ENCODE assay signal across 8 cellular contexts in the genomic region with DNA sequence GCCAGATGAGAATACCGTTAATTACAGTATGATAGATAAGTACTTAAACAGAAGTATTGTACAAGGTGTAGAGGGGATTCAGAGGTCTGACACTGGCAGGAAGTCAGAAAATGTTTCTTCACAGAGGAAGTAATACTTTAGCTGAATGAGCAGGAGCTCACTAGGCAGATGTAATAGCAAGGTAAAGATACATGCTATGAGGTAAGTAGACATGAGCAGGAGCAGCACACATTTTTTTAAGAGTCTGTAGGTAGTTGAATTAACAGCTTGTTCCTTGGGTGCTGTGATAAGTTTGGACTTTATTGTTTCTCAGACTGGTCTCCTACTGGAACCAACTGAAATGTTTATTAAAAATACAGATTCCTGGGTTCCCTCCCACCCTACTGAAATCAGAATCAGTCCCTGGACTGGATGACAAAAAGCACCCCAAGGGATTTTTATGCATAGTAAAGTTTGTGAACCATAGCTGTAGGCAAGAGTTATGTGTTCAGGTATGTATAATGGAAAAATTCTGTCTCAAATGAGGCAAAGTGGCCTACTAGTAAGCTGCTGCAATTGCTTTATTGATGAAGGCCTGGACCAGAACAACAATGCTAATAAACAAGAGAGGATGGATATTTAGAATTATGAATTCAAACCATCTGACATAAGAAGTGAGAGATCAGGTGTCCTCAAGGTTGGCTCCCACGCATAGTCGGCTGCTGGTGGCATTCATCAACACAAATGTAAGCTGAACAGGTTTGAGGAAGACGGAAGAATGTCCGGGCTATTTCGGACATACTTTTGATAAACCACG. TPM values are rescaled to one million over a fixed set of nuclear protein-coding genes. Genes with fewer than 3 reads are reported as not detected.
A peak's percentile ranks its signal among the peaks of the same experiment; 100 is the strongest.
DNase-seq lines count a peak whose midpoint lies in the region; ATAC-seq, FAIRE-seq and TF ChIP-seq lines count a peak whose summit lies in the region.

No MANE protein-coding gene starts in this region.

- ATAC-seq in GM12878 (no peak), memory B cell (ENCODE audit: low read depth) (peak; percentile 37)

- peak overlapping the region; percentile 58 for H3K4me2 ChIP-seq in DOHH2 (ENCODE audit: low read length)
- peak overlapping the region; percentile 60 for H3K4me2 ChIP-seq in MM.1S (ENCODE audit: low read depth, low read length)
- peak overlapping the region; percentile 96 for H3K4me2 ChIP-seq in GM12878 (ENCODE audit: control insufficient read depth, insufficient read depth)

- peak overlapping the region; percentile 97 for H3K4me3 Mint-ChIP-seq in memory B cell

- POLR2A ChIA-PET in GM12878 (lab: Charles Lee) = interaction anchor here (0.6 to 5.8 kb wide), 23 partner anchors 8 to 1280 kb away, joined by 3 to 68 read pairs (median 3); a partner anchor contains a TSS

- H4K20me1 ChIP-seq in DOHH2 (ENCODE audit: control insufficient read depth, insufficient read depth, low read depth, low read length) (no peaks in the 10 kb centered on the region), MM.1S (ENCODE audit: insufficient read depth, low read length) (no peaks in the 10 kb centered on the region), GM12878 (ENCODE audit: control insufficient read depth, insufficient read depth) (no peaks in the 10 kb centered on the region)

- intact Hi-C loops in GM12878 (cut with micrococcal nuclease; ENCODE audit: unreplicated experiment) = loop anchor here (2.0 to 10.0 kb wide), 2 partner anchors 45 to 149 kb away; a partner anchor contains a TSS

- BruUV-seq in GM12878 (replicated peaks; lab: Mats Ljungman, UMichigan) = no TSS peak

- H2AFZ ChIP-seq in MM.1S (ENCODE audit: low read length) (peak overlapping the region; percentile 55), GM12878 (ENCODE audit: control insufficient read depth, low read depth, low read length) (peak overlapping the region; percentile 91)

- FAIRE-seq in GM12878 (lab: Jason Lieb, UNC) = peak; percentile 52

- TF ChIP-seq POLR2A in GM12878 (IDR thresholded peaks at IDR 0.05; ENCODE audit: low read depth, low read length) = no peak
- TF ChIP-seq POLR2A in tibial nerve (IDR thresholded peaks at IDR 0.05) = no peak

- H3K9ac ChIP-seq in MM.1S (ENCODE audit: low read length) (peak overlapping the region; percentile 68), GM12878 (ENCODE audit: control insufficient read depth, insufficient read depth, low read length) (peak overlapping the region; percentile 85)

- H3K27ac ChIP-seq in DOHH2 (ENCODE audit: low read depth, low read length) = peak overlapping the region; percentile 67
- H3K27ac ChIP-seq in MM.1S (ENCODE audit: low read length) = peak overlapping the region; percentile 72; the same call in 1 of the 2 replicates
- peak overlapping the region; percentile 88 for H3K27ac ChIP-seq in GM12878 (ENCODE audit: control insufficient read depth, insufficient read depth)
- peak overlapping the region; percentile 91 to 93 (median 92) for H3K27ac ChIP-seq in tibial nerve

- H3K9me2 ChIP-seq in DOHH2 (replicated peaks; ENCODE audit: control insufficient read depth, low read length) (no peaks in the 10 kb centered on the region), MM.1S (replicated peaks; ENCODE audit: insufficient read depth, low read length) (no peaks in the 10 kb centered on the region)

- H3K79me2 ChIP-seq in DOHH2 (ENCODE audit: control insufficient read depth, low read length) (peaks cover 64% of the 10 kb centered on the region), MM.1S (ENCODE audit: low read length) (peaks cover 15% of the 10 kb centered on the region), GM12878 (ENCODE audit: control insufficient read depth, insufficient read depth, low read length) (peaks cover 38% of the 10 kb centered on the region)

- H3K36me3 ChIP-seq in DOHH2 (ENCODE audit: control insufficient read depth, low read length) = peaks cover 72% of the 10 kb centered on the region
- H3K36me3 ChIP-seq in MM.1S (replicated peaks; ENCODE audit: insufficient read depth, low read length) = no peaks in the 10 kb centered on the region
- peaks cover 1 to 13% of the 10 kb centered on the region in 2 experiments; a peak in 2 of 4 replicates for H3K36me3 ChIP-seq in GM12878 (ENCODE audit: control insufficient read depth in 2 of 2, insufficient read depth in 2 of 2, low read length in 1 of 2)
- peaks cover 0 to 52% (median 0%) of the 10 kb centered on the region in 3 donors for H3K36me3 ChIP-seq in tibial nerve

- DNase-seq in MM.1S = no peak
- DNase-seq in GM12878 (ENCODE audit: low read depth, low spot score) = peak; percentile 31
- DNase-seq in memory B cell (ENCODE audit: low spot score in 2 of 2) = peak; percentile 14 to 34
- DNase-seq in tibial nerve (ENCODE audit: low spot score in 2 of 2) = no peak
- DNase-seq in RPMI8226 = no peak
- DNase-seq in DMS79 (lab: John Stamatoyannopoulos, UW) = no peak
- no peak for DNase-seq in UCSD-AML1 (lab: John Stamatoyannopoulos, UW; ENCODE audit: unreplicated experiment)

- H3K4me3 ChIP-seq in DOHH2 (ENCODE audit: low read length) (peak overlapping the region; percentile 82), MM.1S (ENCODE audit: low read length) (peak overlapping the region; percentile 75), GM12878 (peak overlapping the region; percentile 88), tibial nerve (peak overlapping the region; percentile 77 to 81 (median 78))

- H3K4me1 ChIP-seq in DOHH2 (ENCODE audit: control insufficient read depth, low read length) = peaks cover 26% of the 10 kb centered on the region
- H3K4me1 ChIP-seq in MM.1S (ENCODE audit: low read length) = 0 out of 2 replicates have a peak, but pooled peaks cover 5% of the 10 kb centered on the region
- H3K4me1 ChIP-seq in GM12878 (ENCODE audit: control insufficient read depth, insufficient read depth, low read length) = peaks cover 3% of the 10 kb centered on the region
- H3K4me1 ChIP-seq in tibial nerve = peaks cover 0 to 35% (median 16%) of the 10 kb centered on the region in 4 donors

- H3K9me3 Mint-ChIP-seq in memory B cell = no peaks in the 10 kb centered on the region

- SMC1A ChIA-PET in GM12878 (lab: Charles Lee; ENCODE audit: uncharacterized antibody, unreplicated experiment) = interaction anchor here (0.6 to 7.9 kb wide), 34 partner anchors 8 to 772 kb away, joined by 3 to 205 read pairs (median 5); a partner anchor contains a TSS

- RAD21 ChIA-PET in GM12878 (lab: Charles Lee; ENCODE audit: unreplicated experiment) = interaction anchor here (0.8 to 4.0 kb wide), 20 partner anchors 14 to 1188 kb away, joined by 3 to 110 read pairs (median 5); a partner anchor contains a TSS

- H3F3A ChIP-seq in DOHH2 (ENCODE audit: control insufficient read depth, insufficient read depth) = no peaks in the 10 kb centered on the region
- no peaks in the 10 kb centered on the region for H3F3A ChIP-seq in MM.1S (ENCODE audit: insufficient read depth, low read length)

- TF ChIP-seq EP300 in GM12878 (IDR thresholded peaks at IDR 0.05; ENCODE audit: borderline replicate concordance in 1 of 2, control insufficient read depth in 1 of 2, low read depth in 2 of 2, low read length in 2 of 2) = no peak
- no peak for TF ChIP-seq EP300 in tibial nerve (IDR thresholded peaks at IDR 0.05)

- peak overlapping the region; percentile 98 for H3K27ac Mint-ChIP-seq in memory B cell

- CTCF ChIA-PET in GM12878 (lab: Yijun Ruan, JAX) = interaction anchor here (0.6 to 7.7 kb wide), 20 partner anchors 11 to 92 kb away, joined by 3 to 79 read pairs (median 5); a partner anchor contains a TSS

- TF ChIP-seq CTCF in DOHH2 (IDR thresholded peaks at IDR 0.05; ENCODE audit: low read depth, low read length, poor library complexity, severe bottlenecking) (no peak), MM.1S (IDR thresholded peaks at IDR 0.05; ENCODE audit: low read length) (no peak), GM12878 (IDR thresholded peaks at IDR 0.05 in 2 of 3, conservative IDR thresholded peaks at IDR 0.05 in 1 of 3; ENCODE audit: control insufficient read depth in 2 of 3, extremely low read depth in 1 of 3, insufficient read depth in 1 of 3, low read depth in 3 of 3, low read length in 3 of 3) (no peak), tibial nerve (IDR thresholded peaks at IDR 0.05) (no peak)

- no peaks in the 10 kb centered on the region for H3K27me3 ChIP-seq in DOHH2 (ENCODE audit: control insufficient read depth, low read length)
- no peaks in the 10 kb centered on the region for H3K27me3 ChIP-seq in MM.1S (replicated peaks; ENCODE audit: insufficient read depth, low read length)
- H3K27me3 ChIP-seq in GM12878 (replicated peaks in 1 of 2; ENCODE audit: control insufficient read depth in 2 of 2, insufficient read depth in 2 of 2, low read length in 1 of 2) = no peaks in the 10 kb centered on the region
- no peaks in the 10 kb centered on the region for H3K27me3 ChIP-seq in tibial nerve

- peaks cover 28% of the 10 kb centered on the region for H3K4me1 Mint-ChIP-seq in memory B cell

- in situ Hi-C loops in GM12878 (cut with MboI) = loop anchor here (5.0 kb wide), 1 partner anchor 66 kb away; no protein-coding TSS in a partner anchor

- no peak for TF ChIP-seq RAD21 in GM12878 (IDR thresholded peaks at IDR 0.05; ENCODE audit: insufficient read depth, low read depth, low read length)

- H3K9me3 ChIP-seq in DOHH2 (ENCODE audit: control insufficient read depth, insufficient read depth, low read length) (no peaks in the 10 kb centered on the region), MM.1S (replicated peaks; ENCODE audit: insufficient read depth, low read length) (no peaks in the 10 kb centered on the region), GM12878 (replicated peaks; ENCODE audit: control insufficient read depth, insufficient read depth, low read length) (no peaks in the 10 kb centered on the region), tibial nerve (no peaks in the 10 kb centered on the region)

- 2% methylated on average over 7 of the region's 7 CpGs for WGBS in GM12878 (ENCODE audit: insufficient coverage, insufficient replicate concordance, low lambda C conversion rate, missing lambda C conversion rate)
- 25 to 26% methylated on average over 7 of the region's 7 CpGs for WGBS in tibial nerve, 2 donors

- H3K36me3 Mint-ChIP-seq in memory B cell = peaks cover 18% of the 10 kb centered on the region

- no peaks in the 10 kb centered on the region for H3K27me3 Mint-ChIP-seq in memory B cell

RNA-seq across cellular contexts. Expression of a gene that starts 0.9 kb away (rescaled TPM):
- 148 and 154 TPM in 2 replicates for total RNA-seq in GM12878 (2013; cell fraction: nucleolus; rRNA removed)
- 33.5 and 37.3 TPM in 2 replicates for total RNA-seq in GM12878 (2014; rRNA removed)
- 29.3 and 29.7 TPM in 2 replicates for total RNA-seq in GM12878 (2014; rRNA removed; fragmentation: Illumina TruSeq; extraction: Trizol)
- total RNA-seq in GM12878 (2021) = 23.8 and 30.7 TPM in 2 replicates
- 22.7 TPM for polyA plus RNA-seq in GM12878 (2011; ENCODE audit: low read depth)
- polyA plus RNA-seq in GM12878 (2011; rRNA removed) = 61.0 and 77.0 TPM in 2 replicates
- polyA plus RNA-seq in GM12878 (2011; cell fraction: cytosol; rRNA removed) = 39.0 and 42.6 TPM in 2 replicates
- 122 and 127 TPM in 2 replicates for polyA plus RNA-seq in GM12878 (2011; cell fraction: nucleus; rRNA removed)
- 23.5 and 25.9 TPM in 2 replicates for polyA plus RNA-seq in GM12878 (2012)
- 36.7 and 44.0 TPM in 2 replicates for polyA plus RNA-seq in GM12878 (2014; fragmentation: Illumina TruSeq; extraction: Trizol)
- polyA plus RNA-seq in GM12878 (2014; fragmentation: Nextera tagmentation; extraction: Ambion mirVana) = 10 to 100 TPM; 27.2 to 29.0 TPM
- 31.2 and 40.7 TPM in 2 replicates for polyA plus RNA-seq in GM12878 (2014; rRNA removed)
- 10 to 100 TPM; 32.6 to 38.1 TPM for polyA plus RNA-seq in GM12878 (2016; fragmentation: Nextera tagmentation; extraction: Ambion mirVana)
- polyA minus RNA-seq in GM12878 (2011; rRNA and poly(A)+ RNA removed) = 40.2 and 49.7 TPM in 2 replicates
- 14.0 and 22.0 TPM in 2 replicates for polyA minus RNA-seq in GM12878 (2011; cell fraction: cytosol; rRNA and poly(A)+ RNA removed)
- polyA minus RNA-seq in GM12878 (2011; cell fraction: nucleus; rRNA and poly(A)+ RNA removed) = 26.4 and 37.2 TPM in 2 replicates
- total RNA-seq in tibial nerve = 10 to 100 TPM; 22.1 to 39.9 (median 34.5) TPM

RNA-seq across cellular contexts. Expression of a gene that starts 1.4 kb away (rescaled TPM):
- total RNA-seq in GM12878 (2013; cell fraction: nucleolus; rRNA removed) = 4.6 and 5.2 TPM in 2 replicates
- total RNA-seq in GM12878 (2014; rRNA removed) (13.5 and 13.8 TPM in 2 replicates), GM12878 (2014; rRNA removed; fragmentation: Illumina TruSeq; extraction: Trizol) (11.9 and 12.8 TPM in 2 replicates), GM12878 (2021) (13.6 and 14.3 TPM in 2 replicates), tibial nerve (1 to 10 TPM; 3.5 to 7.2 (median 4.3) TPM)
- polyA plus RNA-seq in GM12878 (2011; ENCODE audit: low read depth) = 4.5 TPM
- polyA plus RNA-seq in GM12878 (2011; rRNA removed) (5.5 and 7.4 TPM in 2 replicates), GM12878 (2014; fragmentation: Illumina TruSeq; extraction: Trizol) (13.3 and 15.6 TPM in 2 replicates), GM12878 (2014; fragmentation: Nextera tagmentation; extraction: Ambion mirVana) (1 to 10 TPM; 5.4 to 7.4 TPM), GM12878 (2014; rRNA removed) (10.3 and 13.0 TPM in 2 replicates), GM12878 (2016; fragmentation: Nextera tagmentation; extraction: Ambion mirVana) (10 to 100 TPM; 16.5 to 18.3 TPM)
- 9.8 and 10.6 TPM in 2 replicates for polyA plus RNA-seq in GM12878 (2011; cell fraction: cytosol; rRNA removed)
- 4.3 and 6.0 TPM in 2 replicates for polyA plus RNA-seq in GM12878 (2011; cell fraction: nucleus; rRNA removed)
- polyA plus RNA-seq in GM12878 (2012) = 6.1 and 6.2 TPM in 2 replicates
- polyA minus RNA-seq in GM12878 (2011; rRNA and poly(A)+ RNA removed) = 6.8 and 10.5 TPM in 2 replicates
- polyA minus RNA-seq in GM12878 (2011; cell fraction: cytosol; rRNA and poly(A)+ RNA removed) = 5.6 and 7.2 TPM in 2 replicates
- polyA minus RNA-seq in GM12878 (2011; cell fraction: nucleus; rRNA and poly(A)+ RNA removed) = 2.3 and 5.5 TPM in 2 replicates

RNA-seq across cellular contexts. Expression of a gene that starts 16.3 kb away (rescaled TPM):
- 6.2 and 13.1 TPM in 2 replicates for total RNA-seq in GM12878 (2013; cell fraction: nucleolus; rRNA removed)
- total RNA-seq in GM12878 (2014; rRNA removed) (0.76 and 1.2 TPM in 2 replicates), GM12878 (2014; rRNA removed; fragmentation: Illumina TruSeq; extraction: Trizol) (0.67 and 1.1 TPM in 2 replicates), GM12878 (2021) (0.43 and 0.87 TPM in 2 replicates), tibial nerve (under 1 TPM; 0.22 to 0.63 (median 0.35) TPM)
- 0.30 TPM for polyA plus RNA-seq in GM12878 (2011; ENCODE audit: low read depth)
- polyA plus RNA-seq in GM12878 (2011; rRNA removed) (1.1 and 1.4 TPM in 2 replicates), GM12878 (2014; fragmentation: Illumina TruSeq; extraction: Trizol) (0.51 and 0.62 TPM in 2 replicates), GM12878 (2014; fragmentation: Nextera tagmentation; extraction: Ambion mirVana) (under 1 TPM; 0.42 to 0.56 TPM), GM12878 (2014; rRNA removed) (0.61 and 0.74 TPM in 2 replicates), GM12878 (2016; fragmentation: Nextera tagmentation; extraction: Ambion mirVana) (under 1 TPM; 0.48 to 0.57 TPM)
- polyA plus RNA-seq in GM12878 (2011; cell fraction: cytosol; rRNA removed) = 0.24 and 0.28 TPM in 2 replicates
- polyA plus RNA-seq in GM12878 (2011; cell fraction: nucleus; rRNA removed) = 1.6 and 2.0 TPM in 2 replicates
- 0.18 and 0.46 TPM in 2 replicates for polyA plus RNA-seq in GM12878 (2012)
- polyA minus RNA-seq in GM12878 (2011; rRNA and poly(A)+ RNA removed) = 0.95 and 1.9 TPM in 2 replicates
- 0.27 and 0.83 TPM in 2 replicates for polyA minus RNA-seq in GM12878 (2011; cell fraction: cytosol; rRNA and poly(A)+ RNA removed)
- polyA minus RNA-seq in GM12878 (2011; cell fraction: nucleus; rRNA and poly(A)+ RNA removed) = 1.2 and 2.0 TPM in 2 replicates

RNA-seq across cellular contexts. Expression of a gene that starts 25.4 kb away (rescaled TPM):
- 23.1 and 25.9 TPM in 2 replicates for total RNA-seq in GM12878 (2013; cell fraction: nucleolus; rRNA removed)
- total RNA-seq in GM12878 (2014; rRNA removed) (14.3 and 16.1 TPM in 2 replicates), GM12878 (2014; rRNA removed; fragmentation: Illumina TruSeq; extraction: Trizol) (10.4 and 11.6 TPM in 2 replicates), GM12878 (2021) (26.5 and 28.0 TPM in 2 replicates), tibial nerve (10 to 100 TPM; 42.3 to 63.4 (median 53.0) TPM)
- polyA plus RNA-seq in GM12878 (2011; ENCODE audit: low read depth) = 7.9 TPM
- polyA plus RNA-seq in GM12878 (2011; rRNA removed) (26.9 and 33.9 TPM in 2 replicates), GM12878 (2014; fragmentation: Illumina TruSeq; extraction: Trizol) (17.5 and 26.6 TPM in 2 replicates), GM12878 (2014; fragmentation: Nextera tagmentation; extraction: Ambion mirVana) (1 to 10 TPM; 4.2 to 4.5 TPM), GM12878 (2014; rRNA removed) (12.5 and 13.4 TPM in 2 replicates), GM12878 (2016; fragmentation: Nextera tagmentation; extraction: Ambion mirVana) (1 to 10 TPM; 4.8 to 6.1 TPM)
- 31.9 and 32.8 TPM in 2 replicates for polyA plus RNA-seq in GM12878 (2011; cell fraction: cytosol; rRNA removed)
- 34.9 and 47.6 TPM in 2 replicates for polyA plus RNA-seq in GM12878 (2011; cell fraction: nucleus; rRNA removed)
- polyA plus RNA-seq in GM12878 (2012) = 8.5 and 11.6 TPM in 2 replicates
- polyA minus RNA-seq in GM12878 (2011; rRNA and poly(A)+ RNA removed) = 113 and 122 TPM in 2 replicates
- polyA minus RNA-seq in GM12878 (2011; cell fraction: cytosol; rRNA and poly(A)+ RNA removed) = 35.3 and 36.7 TPM in 2 replicates
- polyA minus RNA-seq in GM12878 (2011; cell fraction: nucleus; rRNA and poly(A)+ RNA removed) = 24.9 and 29.2 TPM in 2 replicates

RNA-seq across cellular contexts. Expression of a gene that starts 32.2 kb away (rescaled TPM):
- 139 and 163 TPM in 2 replicates for total RNA-seq in GM12878 (2013; cell fraction: nucleolus; rRNA removed)
- total RNA-seq in GM12878 (2014; rRNA removed) (43.3 and 55.3 TPM in 2 replicates), GM12878 (2014; rRNA removed; fragmentation: Illumina TruSeq; extraction: Trizol) (62.1 and 66.0 TPM in 2 replicates), GM12878 (2021) (39.5 and 46.6 TPM in 2 replicates), tibial nerve (1 to 10 TPM; 2.3 to 4.9 (median 3.5) TPM)
- 16.1 TPM for polyA plus RNA-seq in GM12878 (2011; ENCODE audit: low read depth)
- polyA plus RNA-seq in GM12878 (2011; rRNA removed) (29.6 and 45.0 TPM in 2 replicates), GM12878 (2014; fragmentation: Illumina TruSeq; extraction: Trizol) (65.1 and 89.6 TPM in 2 replicates), GM12878 (2014; fragmentation: Nextera tagmentation; extraction: Ambion mirVana) (10 to 100 TPM; 30.3 to 32.3 TPM), GM12878 (2014; rRNA removed) (21.1 and 22.8 TPM in 2 replicates), GM12878 (2016; fragmentation: Nextera tagmentation; extraction: Ambion mirVana) (10 to 100 TPM; 47.0 to 49.6 TPM)
- 8.7 and 12.8 TPM in 2 replicates for polyA plus RNA-seq in GM12878 (2011; cell fraction: cytosol; rRNA removed)
- 36.0 and 36.3 TPM in 2 replicates for polyA plus RNA-seq in GM12878 (2011; cell fraction: nucleus; rRNA removed)
- 28.2 and 29.1 TPM in 2 replicates for polyA plus RNA-seq in GM12878 (2012)
- 22.6 and 44.8 TPM in 2 replicates for polyA minus RNA-seq in GM12878 (2011; rRNA and poly(A)+ RNA removed)
- 9.9 and 18.0 TPM in 2 replicates for polyA minus RNA-seq in GM12878 (2011; cell fraction: cytosol; rRNA and poly(A)+ RNA removed)
- polyA minus RNA-seq in GM12878 (2011; cell fraction: nucleus; rRNA and poly(A)+ RNA removed) = 34.8 and 53.2 TPM in 2 replicates

Comparison
In these comparisons a context has a peak if more than half of its experiments do, and no peak if none do; other contexts are left out.
1. DNase-seq: peak in GM12878 (single experiment) and memory B cell (2 of 2); none in MM.1S (single experiment), tibial nerve (0 of 2), RPMI8226 (single experiment), DMS79 (single experiment) and UCSD-AML1 (single experiment).
2. Peak in every context shown above with its lines, with median percentiles within 50 percentile points of each other: H3K27ac ChIP-seq, H3K4me2 ChIP-seq and H3K4me3 ChIP-seq.